33 cellular contexts compared by ENCODE assay signal in the genomic region with DNA sequence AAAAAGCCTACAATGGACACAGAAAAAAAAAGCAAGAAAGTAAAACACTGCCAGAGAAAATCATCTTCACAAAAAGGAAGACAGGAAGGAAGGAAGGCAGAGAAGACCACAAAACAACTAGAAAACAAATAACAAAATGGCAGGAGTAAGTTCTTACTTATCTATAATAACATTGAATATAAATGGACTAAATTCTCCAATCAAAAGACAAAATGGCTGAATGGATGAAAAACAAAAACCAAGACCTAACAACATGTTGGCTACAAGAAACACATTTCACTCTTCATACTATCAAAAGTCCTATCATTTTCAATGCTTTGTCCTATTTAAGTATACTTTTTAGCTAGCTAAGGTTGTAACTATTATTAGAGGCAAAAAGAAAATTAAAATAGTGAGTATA.
"Had no signal": no experiment of that assay in that cellular context is flagged by ENCODE, and none has a peak within 500 bp of the region (broad histone marks: within the 10 kb centered on the region; RNA-seq: fewer than 3 reads in every experiment).

No MANE protein-coding gene starts in this region.

- H3K4me1 ChIP-seq: adrenal gland, ascending aorta, body of pancreas, breast epithelium had no signal

- H3K36me3 ChIP-seq: adrenal gland, ascending aorta, brain microvascular endothelial cell, breast epithelium, cardiac muscle cell had no signal

- H3K9me3 ChIP-seq: adrenal gland, body of pancreas, breast epithelium had no signal

- ATAC-seq: activated naive CD4-positive, alpha-beta T cell treated with anti-CD3 and anti-CD28 coated beads, Interleukin-2, amount 50 U/mL, for 72 hours; activated naive CD8-positive, alpha-beta T cell treated with anti-CD3 and anti-CD28 coated beads, Interleukin-2, amount 50 U/mL, for 24 hours; activated T-cell treated with anti-CD3 and anti-CD28 coated beads, Interleukin-2, amount 50 U/mL, for 4 hours; activated T-cell treated with anti-CD3 and anti-CD28 coated beads, Interleukin-2, amount 50 U/mL, for 72 hours; activated T-helper 17 cell treated with anti-CD3 and anti-CD28 coated beads, Interleukin-2, amount 50 U/mL, for 72 hours; body of pancreas had no signal

- H3K27me3 ChIP-seq: adrenal gland, ascending aorta, body of pancreas, brain microvascular endothelial cell, breast epithelium, cardiac muscle cell had no signal

- H3K4me3 ChIP-seq: adrenal gland, ascending aorta, body of pancreas, breast epithelium, cardiac muscle cell had no signal

- H3K27ac ChIP-seq: adrenal gland, ascending aorta, body of pancreas, brain microvascular endothelial cell, breast epithelium, cardiac muscle cell had no signal

- DNase-seq: activated effector memory CD4-positive, alpha-beta T cell treated with anti-CD3 and anti-CD28 coated beads, Interleukin-2, amount 50 U/mL, for 16 hours; activated effector memory CD4-positive, alpha-beta T cell treated with Interleukin-2 at 50 U/mL for 16 hours; activated gamma-delta T cell; activated gamma-delta T cell treated with Interleukin-2 at 50 U/mL for 16 hours; activated naive CD4-positive, alpha-beta T cell; activated naive CD4-positive, alpha-beta T cell treated with anti-CD3 and anti-CD28 coated beads for 36 hours; activated naive CD4-positive, alpha-beta T cell treated with anti-CD3 and anti-CD28 coated beads, Interleukin-2, amount 10 ng/mL, durations not matched to agents 7 days and 5 days; activated naive CD4-positive, alpha-beta T cell treated with anti-CD3 and anti-CD28 coated beads, Interleukin-2, amount 50 U/mL, for 16 hours; activated naive CD4-positive, alpha-beta T cell treated with Interleukin-2 at 50 U/mL for 16 hours; activated naive CD8-positive, alpha-beta T cell treated with anti-CD3 and anti-CD28 coated beads for 36 hours; activated naive CD8-positive, alpha-beta T cell treated with anti-CD3 and anti-CD28 coated beads, Interleukin-2, amount 10 ng/mL, durations not matched to agents 7 days and 5 days; activated naive CD8-positive, alpha-beta T cell treated with anti-CD3 and anti-CD28 coated beads, Interleukin-2, amount 50 U/mL, for 24 hours; activated T-cell treated with anti-CD3 and anti-CD28 coated beads, Interleukin-2, amount 50 U/mL, for 24 hours; activated T-cell treated with anti-CD3 and anti-CD28 coated beads, Interleukin-2, amount 50 U/mL, for 4 hours; activated T-cell treated with anti-CD3 and anti-CD28 coated beads, Interleukin-2, amount 50 U/mL, for 48 hours; activated T-cell treated with anti-CD3 and anti-CD28 coated beads, Interleukin-2, amount 50 U/mL, for 72 hours; adrenal gland; amniotic stem cell; amygdala; anterior cingulate cortex; aorta; body of pancreas; brain microvascular endothelial cell; caudate nucleus; central memory CD4-positive, alpha-beta T cell; cerebellar nuclear complex had no signal

- FAIRE-seq: astrocyte, bronchial epithelial cell had no signal
